ENCODE assay signal across 1 cellular context in genomic region chr19:2663920-2664571, GRCh38.
TF ChIP-seq lines count a peak whose summit lies in the region.

No MANE protein-coding gene starts in this region.

TF ChIP-seq in GM12878, 131 proteins besides CTCF, POLR2A, EP300 and RAD21 (continued from another document and continues in another):
- TF ChIP-seq NKRF (conservative IDR thresholded peaks at IDR 0.05) (0 out of 2 replicates have a peak, but pooled peaks have one; percentile 32), JUNB (IDR thresholded peaks at IDR 0.05) (no peak), HDGF (IDR thresholded peaks at IDR 0.05) (no peak), MXI1 (IDR thresholded peaks at IDR 0.05; ENCODE audit: low read depth, low read length) (peak; percentile 68; the same call in 1 of the 2 replicates), MAX (IDR thresholded peaks at IDR 0.05; ENCODE audit: low read depth, low read length) (peak; percentile 77; the same call in 1 of the 2 replicates), BCLAF1 (IDR thresholded peaks at IDR 0.05) (no peak), TBL1XR1 (IDR thresholded peaks at IDR 0.05; ENCODE audit: low read depth, low read length) (no peak), CEBPB (IDR thresholded peaks at IDR 0.05; ENCODE audit: borderline replicate concordance in 1 of 2, low read depth in 2 of 2, low read length in 2 of 2) (no peak), RBBP5 (conservative IDR thresholded peaks at IDR 0.05) (no peak), RFX5 (IDR thresholded peaks at IDR 0.05; ENCODE audit: low read depth, low read length) (no peak), SMC3 (IDR thresholded peaks at IDR 0.05; ENCODE audit: borderline replicate concordance, low read length) (peak; percentile 50; the same call in 1 of the 2 replicates), IRF3 (IDR thresholded peaks at IDR 0.05) (no peak), SIN3A (IDR thresholded peaks at IDR 0.05; ENCODE audit: low read depth, low read length) (no peak), EGR1 (IDR thresholded peaks at IDR 0.05; ENCODE audit: borderline replicate concordance in 1 of 2, low read depth in 2 of 2, low read length in 2 of 2) (0 out of 3 replicates have a peak, but pooled peaks of 1 of the 2 experiments have one; percentile 21), ZSCAN29 (IDR thresholded peaks at IDR 0.05) (no peak), BHLHE40 (IDR thresholded peaks at IDR 0.05; ENCODE audit: borderline replicate concordance in 1 of 2, low read depth in 2 of 2, low read length in 1 of 2) (peak; percentile 73 to 88; a peak in 3 of 4 replicates), IRF4 (IDR thresholded peaks at IDR 0.05; ENCODE audit: low read depth, low read length) (no peak), SMAD1 (IDR thresholded peaks at IDR 0.05; ENCODE audit: low read depth, partially characterized antibody) (no peak), CREM (IDR thresholded peaks at IDR 0.05; ENCODE audit: low read depth) (peak; percentile 58), YBX1 (IDR thresholded peaks at IDR 0.05) (no peak), TCF12 (IDR thresholded peaks at IDR 0.05; ENCODE audit: low read depth, low read length) (0 out of 2 replicates have a peak, but pooled peaks have one; percentile 64), SPI1 (IDR thresholded peaks at IDR 0.05; ENCODE audit: borderline replicate concordance, insufficient read depth, low read depth, low read length) (peak; percentile 26; the same call in 1 of the 2 replicates), HSF1 (IDR thresholded peaks at IDR 0.05; ENCODE audit: low read depth, low read length) (no peak), ELK1 (IDR thresholded peaks at IDR 0.05; ENCODE audit: low read depth, low read length) (no peak)
- TF ChIP-seq, protein P1, sequence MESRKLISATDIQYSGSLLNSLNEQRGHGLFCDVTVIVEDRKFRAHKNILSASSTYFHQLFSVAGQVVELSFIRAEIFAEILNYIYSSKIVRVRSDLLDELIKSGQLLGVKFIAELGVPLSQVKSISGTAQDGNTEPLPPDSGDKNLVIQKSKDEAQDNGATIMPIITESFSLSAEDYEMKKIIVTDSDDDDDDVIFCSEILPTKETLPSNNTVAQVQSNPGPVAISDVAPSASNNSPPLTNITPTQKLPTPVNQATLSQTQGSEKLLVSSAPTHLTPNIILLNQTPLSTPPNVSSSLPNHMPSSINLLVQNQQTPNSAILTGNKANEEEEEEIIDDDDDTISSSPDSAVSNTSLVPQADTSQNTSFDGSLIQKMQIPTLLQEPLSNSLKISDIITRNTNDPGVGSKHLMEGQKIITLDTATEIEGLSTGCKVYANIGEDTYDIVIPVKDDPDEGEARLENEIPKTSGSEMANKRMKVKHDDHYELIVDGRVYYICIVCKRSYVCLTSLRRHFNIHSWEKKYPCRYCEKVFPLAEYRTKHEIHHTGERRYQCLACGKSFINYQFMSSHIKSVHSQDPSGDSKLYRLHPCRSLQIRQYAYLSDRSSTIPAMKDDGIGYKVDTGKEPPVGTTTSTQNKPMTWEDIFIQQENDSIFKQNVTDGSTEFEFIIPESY (IDR thresholded peaks at IDR 0.05): no peak
- TF ChIP-seq, protein P2, sequence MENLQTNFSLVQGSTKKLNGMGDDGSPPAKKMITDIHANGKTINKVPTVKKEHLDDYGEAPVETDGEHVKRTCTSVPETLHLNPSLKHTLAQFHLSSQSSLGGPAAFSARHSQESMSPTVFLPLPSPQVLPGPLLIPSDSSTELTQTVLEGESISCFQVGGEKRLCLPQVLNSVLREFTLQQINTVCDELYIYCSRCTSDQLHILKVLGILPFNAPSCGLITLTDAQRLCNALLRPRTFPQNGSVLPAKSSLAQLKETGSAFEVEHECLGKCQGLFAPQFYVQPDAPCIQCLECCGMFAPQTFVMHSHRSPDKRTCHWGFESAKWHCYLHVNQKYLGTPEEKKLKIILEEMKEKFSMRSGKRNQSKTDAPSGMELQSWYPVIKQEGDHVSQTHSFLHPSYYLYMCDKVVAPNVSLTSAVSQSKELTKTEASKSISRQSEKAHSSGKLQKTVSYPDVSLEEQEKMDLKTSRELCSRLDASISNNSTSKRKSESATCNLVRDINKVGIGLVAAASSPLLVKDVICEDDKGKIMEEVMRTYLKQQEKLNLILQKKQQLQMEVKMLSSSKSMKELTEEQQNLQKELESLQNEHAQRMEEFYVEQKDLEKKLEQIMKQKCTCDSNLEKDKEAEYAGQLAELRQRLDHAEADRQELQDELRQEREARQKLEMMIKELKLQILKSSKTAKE (IDR thresholded peaks at IDR 0.05; ENCODE audit: low read depth, poor library complexity, severe bottlenecking): no peak
- TF ChIP-seq, protein P3, sequence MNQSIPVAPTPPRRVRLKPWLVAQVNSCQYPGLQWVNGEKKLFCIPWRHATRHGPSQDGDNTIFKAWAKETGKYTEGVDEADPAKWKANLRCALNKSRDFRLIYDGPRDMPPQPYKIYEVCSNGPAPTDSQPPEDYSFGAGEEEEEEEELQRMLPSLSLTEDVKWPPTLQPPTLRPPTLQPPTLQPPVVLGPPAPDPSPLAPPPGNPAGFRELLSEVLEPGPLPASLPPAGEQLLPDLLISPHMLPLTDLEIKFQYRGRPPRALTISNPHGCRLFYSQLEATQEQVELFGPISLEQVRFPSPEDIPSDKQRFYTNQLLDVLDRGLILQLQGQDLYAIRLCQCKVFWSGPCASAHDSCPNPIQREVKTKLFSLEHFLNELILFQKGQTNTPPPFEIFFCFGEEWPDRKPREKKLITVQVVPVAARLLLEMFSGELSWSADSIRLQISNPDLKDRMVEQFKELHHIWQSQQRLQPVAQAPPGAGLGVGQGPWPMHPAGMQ (IDR thresholded peaks at IDR 0.05; ENCODE audit: borderline replicate concordance): no peak
- TF ChIP-seq, protein P4, sequence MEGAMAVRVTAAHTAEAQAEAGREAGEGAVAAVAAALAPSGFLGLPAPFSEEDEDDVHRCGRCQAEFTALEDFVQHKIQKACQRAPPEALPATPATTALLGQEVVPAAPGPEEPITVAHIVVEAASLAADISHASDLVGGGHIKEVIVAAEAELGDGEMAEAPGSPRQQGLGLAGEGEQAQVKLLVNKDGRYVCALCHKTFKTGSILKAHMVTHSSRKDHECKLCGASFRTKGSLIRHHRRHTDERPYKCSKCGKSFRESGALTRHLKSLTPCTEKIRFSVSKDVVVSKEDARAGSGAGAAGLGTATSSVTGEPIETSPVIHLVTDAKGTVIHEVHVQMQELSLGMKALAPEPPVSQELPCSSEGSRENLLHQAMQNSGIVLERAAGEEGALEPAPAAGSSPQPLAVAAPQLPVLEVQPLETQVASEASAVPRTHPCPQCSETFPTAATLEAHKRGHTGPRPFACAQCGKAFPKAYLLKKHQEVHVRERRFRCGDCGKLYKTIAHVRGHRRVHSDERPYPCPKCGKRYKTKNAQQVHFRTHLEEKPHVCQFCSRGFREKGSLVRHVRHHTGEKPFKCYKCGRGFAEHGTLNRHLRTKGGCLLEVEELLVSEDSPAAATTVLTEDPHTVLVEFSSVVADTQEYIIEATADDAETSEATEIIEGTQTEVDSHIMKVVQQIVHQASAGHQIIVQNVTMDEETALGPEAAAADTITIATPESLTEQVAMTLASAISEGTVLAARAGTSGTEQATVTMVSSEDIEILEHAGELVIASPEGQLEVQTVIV (IDR thresholded peaks at IDR 0.05; ENCODE audit: borderline replicate concordance, partially characterized antibody): no peak
- TF ChIP-seq, protein P5, sequence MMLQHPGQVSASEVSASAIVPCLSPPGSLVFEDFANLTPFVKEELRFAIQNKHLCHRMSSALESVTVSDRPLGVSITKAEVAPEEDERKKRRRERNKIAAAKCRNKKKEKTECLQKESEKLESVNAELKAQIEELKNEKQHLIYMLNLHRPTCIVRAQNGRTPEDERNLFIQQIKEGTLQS (IDR thresholded peaks at IDR 0.05; ENCODE audit: borderline replicate concordance, extremely low read depth, low read depth, low read length): no peak
- TF ChIP-seq, protein P6, sequence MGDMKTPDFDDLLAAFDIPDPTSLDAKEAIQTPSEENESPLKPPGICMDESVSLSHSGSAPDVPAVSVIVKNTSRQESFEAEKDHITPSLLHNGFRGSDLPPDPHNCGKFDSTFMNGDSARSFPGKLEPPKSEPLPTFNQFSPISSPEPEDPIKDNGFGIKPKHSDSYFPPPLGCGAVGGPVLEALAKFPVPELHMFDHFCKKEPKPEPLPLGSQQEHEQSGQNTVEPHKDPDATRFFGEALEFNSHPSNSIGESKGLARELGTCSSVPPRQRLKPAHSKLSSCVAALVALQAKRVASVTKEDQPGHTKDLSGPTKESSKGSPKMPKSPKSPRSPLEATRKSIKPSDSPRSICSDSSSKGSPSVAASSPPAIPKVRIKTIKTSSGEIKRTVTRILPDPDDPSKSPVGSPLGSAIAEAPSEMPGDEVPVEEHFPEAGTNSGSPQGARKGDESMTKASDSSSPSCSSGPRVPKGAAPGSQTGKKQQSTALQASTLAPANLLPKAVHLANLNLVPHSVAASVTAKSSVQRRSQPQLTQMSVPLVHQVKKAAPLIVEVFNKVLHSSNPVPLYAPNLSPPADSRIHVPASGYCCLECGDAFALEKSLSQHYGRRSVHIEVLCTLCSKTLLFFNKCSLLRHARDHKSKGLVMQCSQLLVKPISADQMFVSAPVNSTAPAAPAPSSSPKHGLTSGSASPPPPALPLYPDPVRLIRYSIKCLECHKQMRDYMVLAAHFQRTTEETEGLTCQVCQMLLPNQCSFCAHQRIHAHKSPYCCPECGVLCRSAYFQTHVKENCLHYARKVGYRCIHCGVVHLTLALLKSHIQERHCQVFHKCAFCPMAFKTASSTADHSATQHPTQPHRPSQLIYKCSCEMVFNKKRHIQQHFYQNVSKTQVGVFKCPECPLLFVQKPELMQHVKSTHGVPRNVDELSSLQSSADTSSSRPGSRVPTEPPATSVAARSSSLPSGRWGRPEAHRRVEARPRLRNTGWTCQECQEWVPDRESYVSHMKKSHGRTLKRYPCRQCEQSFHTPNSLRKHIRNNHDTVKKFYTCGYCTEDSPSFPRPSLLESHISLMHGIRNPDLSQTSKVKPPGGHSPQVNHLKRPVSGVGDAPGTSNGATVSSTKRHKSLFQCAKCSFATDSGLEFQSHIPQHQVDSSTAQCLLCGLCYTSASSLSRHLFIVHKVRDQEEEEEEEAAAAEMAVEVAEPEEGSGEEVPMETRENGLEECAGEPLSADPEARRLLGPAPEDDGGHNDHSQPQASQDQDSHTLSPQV (IDR thresholded peaks at IDR 0.05): no peak
